In the genomic region with DNA sequence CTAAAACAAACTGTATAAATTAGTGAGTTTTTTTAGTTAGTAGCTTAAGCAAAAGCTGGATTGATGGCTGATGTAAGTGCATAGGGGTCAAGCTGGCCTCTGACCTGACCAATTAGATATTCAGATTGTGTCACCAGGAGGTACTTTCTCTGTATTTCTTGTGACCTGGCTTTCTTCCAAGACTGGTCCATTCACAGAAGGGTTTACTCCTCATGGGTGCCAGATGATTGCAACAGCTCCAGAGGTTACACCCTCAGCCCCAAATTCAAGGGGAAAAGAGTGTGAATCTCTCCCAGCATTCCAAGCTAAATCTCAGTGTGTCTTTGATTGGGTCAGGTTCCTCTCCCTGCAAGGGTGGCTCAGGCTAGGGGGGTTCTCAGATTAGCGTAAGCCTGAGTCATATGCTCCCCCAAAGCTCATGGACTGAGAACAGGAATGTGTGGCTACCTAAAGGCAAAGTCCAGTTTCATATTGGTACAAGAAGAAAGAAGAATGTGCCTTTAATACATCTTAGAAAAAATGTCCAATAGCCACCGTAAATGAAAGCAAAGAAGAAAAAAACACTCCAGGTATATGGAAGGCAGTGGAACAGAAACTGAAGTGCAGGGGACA, we compare ENCODE assay signal across 13 cellular contexts. TPM values are rescaled to one million over a fixed set of nuclear protein-coding genes. Genes with fewer than 3 reads are reported as not detected.
DNase-seq lines count a peak whose midpoint lies in the region; ATAC-seq and TF ChIP-seq lines count a peak whose summit lies in the region.
"Had no signal": no experiment of that assay in that cellular context is flagged by ENCODE, and none has a peak within 500 bp of the region (broad histone marks: within the 10 kb centered on the region; RNA-seq: fewer than 3 reads in every experiment).

No MANE protein-coding gene starts in this region.

- H3K27ac Mint-ChIP-seq in CD4-positive, alpha-beta memory T cell = peak overlapping the region in 4 of 7 donors; percentile 38 to 70 (median 52)
- H3K27ac Mint-ChIP-seq in stimulated activated naive B cell treated with anti-CD40 and anti-IgM and Interleukin-4, amounts not matched to agents 10 μg/mL and 1 μg/mL and 100 μg/mL, for 72 hours = no peak overlapping the region
- H3K27ac Mint-ChIP-seq: activated CD4-positive, alpha-beta memory T cell treated with anti-CD3 and anti-CD28 coated beads for 36 hours; GM23338; stimulated activated naive CD8-positive, alpha-beta T cell treated with anti-CD3 and anti-CD28 coated beads, Interleukin-15, amount 100 ng/mL, for 72 hours had no signal

- intact Hi-C loops in CD4-positive, alpha-beta memory T cell (cut with micrococcal nuclease) = no loop called here
- intact Hi-C loops in ascending aorta (cut with DNase I) = no loop called here
- intact Hi-C loops in prostate gland (cut with DNase I) = no loop called here

- ATAC-seq in GM18861 (IDR thresholded peaks at IDR 0.05; ENCODE audit: unreplicated experiment) (no peak), HG03439 (IDR thresholded peaks at IDR 0.05; ENCODE audit: unreplicated experiment) (no peak)
- ATAC-seq in stimulated activated naive B cell treated with anti-CD40 and anti-IgM and Interleukin-4, amounts not matched to agents 10 μg/mL and 1 μg/mL and 100 μg/mL, for 72 hours (replicated peaks) = no peak
- ATAC-seq: GM23338; stimulated activated naive CD8-positive, alpha-beta T cell treated with anti-CD3 and anti-CD28 coated beads, Interleukin-15, amount 100 ng/mL, for 72 hours had no signal

- peaks cover 52 to 66% of the 10 kb centered on the region in 2 donors for H3K36me3 Mint-ChIP-seq in CD4-positive, alpha-beta memory T cell
- peaks cover 41 to 56% of the 10 kb centered on the region in 2 donors for H3K36me3 Mint-ChIP-seq in stimulated activated naive B cell treated with anti-CD40 and anti-IgM and Interleukin-4, amounts not matched to agents 10 μg/mL and 1 μg/mL and 100 μg/mL, for 72 hours

- H3K9me3 Mint-ChIP-seq in CD4-positive, alpha-beta memory T cell = no peaks in the 10 kb centered on the region
- peaks cover 0 to 5% of the 10 kb centered on the region in 2 donors for H3K9me3 Mint-ChIP-seq in stimulated activated naive B cell treated with anti-CD40 and anti-IgM and Interleukin-4, amounts not matched to agents 10 μg/mL and 1 μg/mL and 100 μg/mL, for 72 hours
- H3K9me3 Mint-ChIP-seq: activated CD4-positive, alpha-beta memory T cell treated with anti-CD3 and anti-CD28 coated beads for 36 hours; GM23338; stimulated activated naive CD8-positive, alpha-beta T cell treated with anti-CD3 and anti-CD28 coated beads, Interleukin-15, amount 100 ng/mL, for 72 hours had no signal

- CTCF ChIA-PET in CD4-positive, alpha-beta memory T cell (lab: Charles Lee; ENCODE audit: partially characterized antibody) = interaction anchor here (0.6 to 1.9 kb wide), 4 partner anchors 18 to 42 kb away, joined by 3 to 6 read pairs (median 4); partner anchors contain the start of gene STOML1

- peaks cover 25% of the 10 kb centered on the region for H3K36me3 ChIP-seq in CD4-positive, alpha-beta memory T cell (ENCODE audit: insufficient read depth, low read length)
- H3K36me3 ChIP-seq in ascending aorta = peaks cover 0 to 3% of the 10 kb centered on the region in 2 donors
- no peaks in the 10 kb centered on the region for H3K36me3 ChIP-seq in cardiac muscle cell
- no peaks in the 10 kb centered on the region for H3K36me3 ChIP-seq in prostate gland

- H3K4me3 Mint-ChIP-seq in CD4-positive, alpha-beta memory T cell = no peak overlapping the region
- H3K4me3 Mint-ChIP-seq in stimulated activated naive B cell treated with anti-CD40 and anti-IgM and Interleukin-4, amounts not matched to agents 10 μg/mL and 1 μg/mL and 100 μg/mL, for 72 hours = peak overlapping the region in 1 of 2 donors; percentile 36
- H3K4me3 Mint-ChIP-seq: activated CD4-positive, alpha-beta memory T cell treated with anti-CD3 and anti-CD28 coated beads for 36 hours; GM23338; stimulated activated naive CD8-positive, alpha-beta T cell treated with anti-CD3 and anti-CD28 coated beads, Interleukin-15, amount 100 ng/mL, for 72 hours had no signal

- TF ChIP-seq POLR2A in prostate gland (IDR thresholded peaks at IDR 0.05) = no peak

- TF ChIP-seq CTCF in ascending aorta (IDR thresholded peaks at IDR 0.05) (no peak), cardiac muscle cell (IDR thresholded peaks at IDR 0.05; ENCODE audit: low read depth, low read length) (no peak), prostate gland (IDR thresholded peaks at IDR 0.05) (no peak)

- POLR2A ChIA-PET in CD4-positive, alpha-beta memory T cell (lab: Charles Lee; ENCODE audit: partially characterized antibody) = interaction anchor here (1.5 kb wide), 1 partner anchor 19 kb away, joined by 4 read pairs; the partner anchor contains the start of gene STOML1

- peaks cover 50 to 81% (median 68%) of the 10 kb centered on the region in 4 donors for H3K4me1 Mint-ChIP-seq in CD4-positive, alpha-beta memory T cell
- H3K4me1 Mint-ChIP-seq in stimulated activated naive B cell treated with anti-CD40 and anti-IgM and Interleukin-4, amounts not matched to agents 10 μg/mL and 1 μg/mL and 100 μg/mL, for 72 hours = peaks cover 37 to 61% of the 10 kb centered on the region in 2 donors

- no peaks in the 10 kb centered on the region for H3K27me3 Mint-ChIP-seq in CD4-positive, alpha-beta memory T cell
- H3K27me3 Mint-ChIP-seq in stimulated activated naive B cell treated with anti-CD40 and anti-IgM and Interleukin-4, amounts not matched to agents 10 μg/mL and 1 μg/mL and 100 μg/mL, for 72 hours = no peaks in the 10 kb centered on the region
- H3K27me3 Mint-ChIP-seq: activated CD4-positive, alpha-beta memory T cell treated with anti-CD3 and anti-CD28 coated beads for 36 hours; stimulated activated naive CD8-positive, alpha-beta T cell treated with anti-CD3 and anti-CD28 coated beads, Interleukin-15, amount 100 ng/mL, for 72 hours had no signal

- WGBS in prostate gland = 49% methylated on average over 2 of the region's 2 CpGs

- no peak overlapping the region for H3K4me3 ChIP-seq in CD4-positive, alpha-beta memory T cell (ENCODE audit: low read length in 2 of 2)
- H3K4me3 ChIP-seq in ascending aorta = no peak overlapping the region
- H3K4me3 ChIP-seq in cardiac muscle cell = no peak overlapping the region
- H3K4me3 ChIP-seq in prostate gland = no peak overlapping the region
- H3K4me3 ChIP-seq: GM23338 had no signal

- H3K9me3 ChIP-seq in CD4-positive, alpha-beta memory T cell (ENCODE audit: control insufficient read depth in 1 of 2, low read length in 2 of 2) = no peaks in the 10 kb centered on the region
- no peaks in the 10 kb centered on the region for H3K9me3 ChIP-seq in ascending aorta
- H3K9me3 ChIP-seq in cardiac muscle cell (ENCODE audit: low read depth) = no peaks in the 10 kb centered on the region
- no peaks in the 10 kb centered on the region for H3K9me3 ChIP-seq in prostate gland

- H3K27ac ChIP-seq in CD4-positive, alpha-beta memory T cell (ENCODE audit: low read depth, low read length) = no peak overlapping the region
- peak overlapping the region; percentile 27 to 62 for H3K27ac ChIP-seq in ascending aorta
- H3K27ac ChIP-seq in cardiac muscle cell = peak overlapping the region; percentile 48
- peak overlapping the region; percentile 65 for H3K27ac ChIP-seq in prostate gland

- no peak for DNase-seq in CD4-positive, alpha-beta memory T cell
- DNase-seq in ascending aorta (ENCODE audit: low spot score in 2 of 2) = peak in 1 of 2 donors; percentile 61
- DNase-seq in cardiac muscle cell (ENCODE audit: low read depth in 1 of 2, low spot score in 1 of 2) = peak in 1 of 2 donors; percentile 81
- DNase-seq in prostate gland (ENCODE audit: low spot score) = no peak
- no peak for DNase-seq in stimulated activated naive B cell treated with anti-CD40 and anti-IgM and Interleukin-4, amounts not matched to agents 10 μg/mL and 1 μg/mL and 100 μg/mL, for 72 hours
- no peak for DNase-seq in amygdala (lab: John Stamatoyannopoulos, UW)
- DNase-seq: activated CD4-positive, alpha-beta memory T cell treated with anti-CD3 and anti-CD28 coated beads for 36 hours; NCI-H187 treated with DMSO at 0.1 percent for 48 hours; SHP77; stimulated activated naive CD8-positive, alpha-beta T cell treated with anti-CD3 and anti-CD28 coated beads, Interleukin-15, amount 100 ng/mL, for 72 hours had no signal

- H3K27me3 ChIP-seq in CD4-positive, alpha-beta memory T cell (ENCODE audit: insufficient read depth, low read length) = no peaks in the 10 kb centered on the region
- H3K27me3 ChIP-seq in ascending aorta = no peaks in the 10 kb centered on the region
- H3K27me3 ChIP-seq in cardiac muscle cell = no peaks in the 10 kb centered on the region
- no peaks in the 10 kb centered on the region for H3K27me3 ChIP-seq in prostate gland (replicated peaks; ENCODE audit: insufficient read depth)

- peaks cover 72% of the 10 kb centered on the region for H3K4me1 ChIP-seq in CD4-positive, alpha-beta memory T cell (ENCODE audit: insufficient read depth, low read length)
- H3K4me1 ChIP-seq in ascending aorta (peaks cover 0 to 25% of the 10 kb centered on the region in 2 donors), cardiac muscle cell (ENCODE audit: low read depth) (no peaks in the 10 kb centered on the region), prostate gland (replicated peaks) (peaks cover 14% of the 10 kb centered on the region)

RNA-seq across cellular contexts. Expression of gene PML, which starts 16.5 kb away (rescaled TPM):
- 10 to 100 TPM; 61.5 to 66.6 TPM for total RNA-seq in CD4-positive, alpha-beta memory T cell
- 10 to 100 TPM in 1 of 2 donors, 1 to 10 TPM in 1; 9.6 to 33.2 TPM for polyA plus RNA-seq in CD4-positive, alpha-beta memory T cell
- total RNA-seq in ascending aorta = 227 TPM
- 28.1 and 40.4 TPM in 2 replicates for total RNA-seq in cardiac muscle cell
- 21.9 and 27.1 TPM in 2 replicates for polyA plus RNA-seq in cardiac muscle cell
- total RNA-seq in prostate gland = 100 to 1,000 TPM in 1 of 2 donors, 10 to 100 TPM in 1; 67.5 to 122 TPM

RNA-seq across cellular contexts. Expression of gene STOML1, which starts 18.9 kb away (rescaled TPM):
- 10 to 100 TPM; 10.8 to 11.1 TPM for total RNA-seq in CD4-positive, alpha-beta memory T cell
- polyA plus RNA-seq in CD4-positive, alpha-beta memory T cell = 1 to 10 TPM; 8.1 to 8.7 TPM
- total RNA-seq in ascending aorta (15.3 TPM), cardiac muscle cell (8.2 and 8.8 TPM in 2 replicates), prostate gland (10 to 100 TPM; 15.6 to 26.8 TPM)
- polyA plus RNA-seq in cardiac muscle cell = 9.7 and 15.6 TPM in 2 replicates
